Comparison of ENCODE assay signal across 34 cellular contexts in genomic region chr18:68456985-68457384, GRCh38.
DNase-seq lines count a peak whose midpoint lies in the region; ATAC-seq and TF ChIP-seq lines count a peak whose summit lies in the region.
"Had no signal": no experiment of that assay in that cellular context is flagged by ENCODE, and none has a peak within 500 bp of the region (broad histone marks: within the 10 kb centered on the region; RNA-seq: fewer than 3 reads in every experiment).

No MANE protein-coding gene starts in this region.

- no peak overlapping the region for H4K8ac ChIP-seq in trophoblast cell (ENCODE audit: low read depth, low read length)

- H3K14ac ChIP-seq in trophoblast cell (ENCODE audit: low read length): no peak overlapping the region

- H3K79me1 ChIP-seq in trophoblast cell (ENCODE audit: low read length): peaks cover 5% of the 10 kb centered on the region

- H3K4me2 ChIP-seq in PC-3 (ENCODE audit: low read length): peak overlapping the region; percentile 19
- no peak overlapping the region for H3K4me2 ChIP-seq in trophoblast cell (ENCODE audit: low read length)
- H3K4me2 ChIP-seq: GM23338 had no signal

- H3K27me3 ChIP-seq in PC-3 (ENCODE audit: low read length) (no peaks in the 10 kb centered on the region), trophoblast cell (ENCODE audit: insufficient read depth, low read length) (no peaks in the 10 kb centered on the region)
- H3K27me3 ChIP-seq: cardiac muscle cell, heart left ventricle, neutrophil, tibial artery had no signal

- H4K12ac ChIP-seq in trophoblast cell (ENCODE audit: low read depth, low read length): no peak overlapping the region

- CTCF ChIA-PET in PC-3 (lab: Charles Lee): no interaction called here

- H3F3A ChIP-seq in PC-3 (ENCODE audit: low read length, unreplicated experiment): no peaks in the 10 kb centered on the region

- ATAC-seq in PC-3: peak; percentile 96
- ATAC-seq: activated CD4-positive, alpha-beta T cell treated with anti-CD3 and anti-CD28 coated beads for 36 hours; activated CD8-positive, alpha-beta T cell treated with anti-CD3 and anti-CD28 coated beads for 36 hours; activated T-helper 17 cell treated with anti-CD3 and anti-CD28 coated beads, Interleukin-2, amount 50 U/mL, for 72 hours; GM23338; heart left ventricle; sciatic nerve had no signal

- no peak overlapping the region for H2BK120ac ChIP-seq in trophoblast cell (ENCODE audit: insufficient read depth, low read length, poor library complexity)

- no peak overlapping the region for H3K23ac ChIP-seq in trophoblast cell (ENCODE audit: low read length)

- no peak overlapping the region for H2BK5ac ChIP-seq in trophoblast cell (ENCODE audit: low read depth, low read length, poor library complexity)

- H3K36me3 ChIP-seq in PC-3 (ENCODE audit: low read depth, low read length) (no peaks in the 10 kb centered on the region), trophoblast cell (ENCODE audit: control insufficient read depth in 1 of 2, insufficient read depth in 2 of 2, low read length in 2 of 2) (no peaks in the 10 kb centered on the region)
- H3K36me3 ChIP-seq: cardiac muscle cell, heart left ventricle, neutrophil, prostate gland, tibial artery had no signal

- H3K9me3 ChIP-seq in PC-3 (ENCODE audit: low read length): no peaks in the 10 kb centered on the region
- no peaks in the 10 kb centered on the region for H3K9me3 ChIP-seq in trophoblast cell (ENCODE audit: insufficient read depth, low read depth, low read length)
- H3K9me3 ChIP-seq: neutrophil, prostate gland, tibial artery had no signal

- H3K27ac ChIP-seq in PC-3 (ENCODE audit: low read length) (peak overlapping the region; percentile 71), trophoblast cell (ENCODE audit: low read depth, low read length) (no peak overlapping the region)
- H3K27ac ChIP-seq: cardiac muscle cell, heart left ventricle, neutrophil, prostate gland, tibial artery had no signal

- POLR2A ChIA-PET in PC-3 (lab: Charles Lee; ENCODE audit: unreplicated experiment): interaction anchor here (0.6 kb wide), 1 partner anchor 623 kb away, joined by 5 read pairs; no protein-coding TSS in a partner anchor

- H3K4me1 ChIP-seq in PC-3 (ENCODE audit: insufficient read depth, low read length) (peaks cover 21% of the 10 kb centered on the region), trophoblast cell (ENCODE audit: control insufficient read depth in 1 of 2, insufficient read depth in 2 of 2, low read length in 2 of 2) (peaks cover 2 to 8% of the 10 kb centered on the region in 2 experiments)
- H3K4me1 ChIP-seq: heart left ventricle, prostate gland had no signal

- no peak overlapping the region for H3K27ac Mint-ChIP-seq in nephron progenitor cell
- H3K27ac Mint-ChIP-seq: activated CD4-positive, alpha-beta T cell treated with anti-CD3 and anti-CD28 coated beads for 36 hours; activated CD8-positive, alpha-beta T cell treated with anti-CD3 and anti-CD28 coated beads for 36 hours; activated naive CD4-positive, alpha-beta T cell treated with anti-CD3 and anti-CD28 coated beads, Interleukin-2, amount 10 ng/mL, durations not matched to agents 7 days and 5 days; activated T-helper 17 cell treated with anti-CD3 and anti-CD28 coated beads, Interleukin-2, amount 50 U/mL, for 72 hours; GM23338; naive B cell had no signal

- H3K4me3 ChIP-seq in PC-3 (ENCODE audit: low read length): no peak overlapping the region
- H3K4me3 ChIP-seq in epithelial cell of esophagus (ENCODE audit: low read length): no peak overlapping the region
- no peak overlapping the region for H3K4me3 ChIP-seq in trophoblast cell (ENCODE audit: low read depth, low read length)
- H3K4me3 ChIP-seq: cardiac muscle cell, GM23338, heart left ventricle, prostate gland, tibial artery had no signal

- no peak overlapping the region for H2AK5ac ChIP-seq in trophoblast cell (ENCODE audit: low read length)

- H3K9ac ChIP-seq in PC-3 (ENCODE audit: low read length) (no peak overlapping the region), trophoblast cell (ENCODE audit: low read length) (no peak overlapping the region)

- no peaks in the 10 kb centered on the region for H3K9me3 Mint-ChIP-seq in nephron progenitor cell
- H3K9me3 Mint-ChIP-seq: activated CD8-positive, alpha-beta T cell treated with anti-CD3 and anti-CD28 coated beads for 36 hours; activated naive CD4-positive, alpha-beta T cell treated with anti-CD3 and anti-CD28 coated beads, Interleukin-2, amount 10 ng/mL, durations not matched to agents 7 days and 5 days; activated T-helper 17 cell treated with anti-CD3 and anti-CD28 coated beads, Interleukin-2, amount 50 U/mL, for 72 hours; GM23338 had no signal

- no CpG with 5 or more reads among the region's 4 CpGs for WGBS in trophoblast cell (ENCODE audit: extremely low coverage, insufficient coverage, insufficient read length)

- H2BK12ac ChIP-seq in trophoblast cell (ENCODE audit: low read length): no peak overlapping the region

- H3K79me2 ChIP-seq in PC-3 (ENCODE audit: low read length) (no peaks in the 10 kb centered on the region), trophoblast cell (ENCODE audit: control insufficient read depth, insufficient read depth, low read length, poor library complexity) (no peaks in the 10 kb centered on the region)

- no peaks in the 10 kb centered on the region for H3K4me1 Mint-ChIP-seq in nephron progenitor cell
- H3K4me1 Mint-ChIP-seq: activated CD4-positive, alpha-beta T cell treated with anti-CD3 and anti-CD28 coated beads for 36 hours; activated naive CD4-positive, alpha-beta T cell treated with anti-CD3 and anti-CD28 coated beads, Interleukin-2, amount 10 ng/mL, durations not matched to agents 7 days and 5 days; activated T-helper 17 cell treated with anti-CD3 and anti-CD28 coated beads, Interleukin-2, amount 50 U/mL, for 72 hours; naive B cell had no signal

- no TSS peak for BruUV-seq in PC-3 (replicated peaks; lab: Mats Ljungman, UMichigan)

- intact Hi-C loops in PC-3 (cut with micrococcal nuclease): loop anchor here (10.0 kb wide), 1 partner anchor 942 kb away; the partner anchor contains the start of gene DSEL

- H3K4ac ChIP-seq in trophoblast cell (ENCODE audit: low read depth, low read length): no peak overlapping the region

- H4K20me1 ChIP-seq in PC-3 (ENCODE audit: low read length): no peaks in the 10 kb centered on the region

- no peaks in the 10 kb centered on the region for H3K27me3 Mint-ChIP-seq in nephron progenitor cell (ENCODE audit: low read depth, poor library complexity)
- H3K27me3 Mint-ChIP-seq: activated CD4-positive, alpha-beta T cell treated with anti-CD3 and anti-CD28 coated beads for 36 hours; activated CD8-positive, alpha-beta T cell treated with anti-CD3 and anti-CD28 coated beads for 36 hours; activated naive CD4-positive, alpha-beta T cell treated with anti-CD3 and anti-CD28 coated beads, Interleukin-2, amount 10 ng/mL, durations not matched to agents 7 days and 5 days; activated T-helper 17 cell treated with anti-CD3 and anti-CD28 coated beads, Interleukin-2, amount 50 U/mL, for 72 hours; naive B cell had no signal

- H3K36me3 Mint-ChIP-seq in nephron progenitor cell (ENCODE audit: low read depth): no peaks in the 10 kb centered on the region
- H3K36me3 Mint-ChIP-seq: activated naive CD4-positive, alpha-beta T cell treated with anti-CD3 and anti-CD28 coated beads, Interleukin-2, amount 10 ng/mL, durations not matched to agents 7 days and 5 days; naive B cell had no signal

- H3K9me2 ChIP-seq in PC-3 (replicated peaks; ENCODE audit: low read length): 0 out of 2 replicates have a peak, but pooled peaks cover 4% of the 10 kb centered on the region

- no peak overlapping the region for H4K91ac ChIP-seq in trophoblast cell (ENCODE audit: low read depth, low read length)

- no peak overlapping the region for H3K4me3 Mint-ChIP-seq in nephron progenitor cell
- H3K4me3 Mint-ChIP-seq: activated CD4-positive, alpha-beta T cell treated with anti-CD3 and anti-CD28 coated beads for 36 hours; activated CD8-positive, alpha-beta T cell treated with anti-CD3 and anti-CD28 coated beads for 36 hours; activated naive CD4-positive, alpha-beta T cell treated with anti-CD3 and anti-CD28 coated beads, Interleukin-2, amount 10 ng/mL, durations not matched to agents 7 days and 5 days; activated T-helper 17 cell treated with anti-CD3 and anti-CD28 coated beads, Interleukin-2, amount 50 U/mL, for 72 hours; GM23338; naive B cell had no signal

- DNase-seq in EH (ENCODE audit: low read depth) (peak; percentile 64), PC-3 (peak; percentile 80), epithelial cell of esophagus (ENCODE audit: low read depth) (peak; percentile 65), trophoblast cell (peak; percentile 20 to 67), kidney tubule cell (ENCODE audit: low spot score) (no peak), nephron progenitor cell (no peak), NCI-H226 (no peak)
- DNase-seq: activated CD4-positive, alpha-beta T cell treated with anti-CD3 and anti-CD28 coated beads for 36 hours; activated CD8-positive, alpha-beta T cell treated with anti-CD3 and anti-CD28 coated beads for 36 hours; activated naive CD4-positive, alpha-beta T cell treated with anti-CD3 and anti-CD28 coated beads, Interleukin-2, amount 10 ng/mL, durations not matched to agents 7 days and 5 days; amniotic stem cell; C1 segment of cervical spinal cord; cortex of kidney; DMS79; effector memory CD4-positive, alpha-beta T cell; erythroblast; foreskin melanocyte; heart left ventricle; KG1; kidney; midbrain; naive B cell; NCI-H1417 treated with DMSO at 0.1 percent for 48 hours; NCI-H2029 treated with DMSO at 0.1 percent for 48 hours; NCI-H526; SHP77 treated with DMSO at 0.1 percent for 48 hours; stimulated activated CD4-positive, alpha-beta T cell treated with anti-CD3 and anti-CD28 coated beads, Interleukin-4, amount 100 ng/mL, for 24 hours; tibial artery had no signal

- H2AFZ ChIP-seq in PC-3 (ENCODE audit: low read length): no peak overlapping the region
- H2AFZ ChIP-seq in trophoblast cell (ENCODE audit: insufficient read depth, low read length, poor library complexity): no peak overlapping the region
- H2AFZ ChIP-seq: GM23338 had no signal

- H3K18ac ChIP-seq in trophoblast cell (ENCODE audit: low read length): no peak overlapping the region

- no peak for TF ChIP-seq CTCF in PC-3 (conservative IDR thresholded peaks at IDR 0.05; ENCODE audit: low read depth, low read length)
- TF ChIP-seq CTCF in epithelial cell of esophagus (IDR thresholded peaks at IDR 0.05; ENCODE audit: insufficient read depth, low read depth, low read length, missing control alignments): no peak
- no peak for TF ChIP-seq CTCF in nephron progenitor cell (IDR thresholded peaks at IDR 0.05)

Comparison
In these comparisons a context has a peak if more than half of its experiments do, and no peak if none do; other contexts are left out.
1. DNase-seq: peak in EH (single experiment), PC-3 (single experiment), epithelial cell of esophagus (single experiment) and trophoblast cell (2 of 2); none in kidney tubule cell (single experiment), nephron progenitor cell (single experiment) and NCI-H226 (single experiment).